19 cellular contexts compared by ENCODE assay signal in the genomic region with DNA sequence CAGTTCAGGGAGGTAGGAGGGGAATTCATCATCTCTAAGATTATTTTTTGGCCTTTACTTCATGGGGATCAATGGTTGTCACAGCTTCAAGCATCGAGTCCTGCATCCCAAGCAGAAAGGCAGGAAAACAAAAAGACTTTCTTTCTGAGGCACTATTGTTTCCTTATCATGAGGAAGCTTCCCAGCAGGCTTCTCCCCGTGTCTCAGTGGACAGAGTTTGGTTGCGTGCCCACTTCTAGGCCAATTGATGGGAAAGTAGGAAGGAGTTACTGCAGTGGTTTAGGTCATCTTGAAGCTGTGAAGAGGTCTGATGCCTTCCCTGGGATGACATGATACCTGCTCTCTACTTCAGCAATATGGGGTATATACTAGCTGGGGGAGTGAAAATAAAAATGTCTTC.
DNase-seq lines count a peak whose midpoint lies in the region; ATAC-seq, FAIRE-seq and TF ChIP-seq lines count a peak whose summit lies in the region.
"Had no signal": no experiment of that assay in that cellular context is flagged by ENCODE, and none has a peak within 500 bp of the region (broad histone marks: within the 10 kb centered on the region; RNA-seq: fewer than 3 reads in every experiment).

No MANE protein-coding gene starts in this region.

- H3K9me3 Mint-ChIP-seq in effector memory CD8-positive, alpha-beta T cell, result peaks cover 0 to 2% of the 10 kb centered on the region in 2 donors
- H3K9me3 Mint-ChIP-seq in osteocyte (ENCODE audit: unreplicated experiment) (no peaks in the 10 kb centered on the region), glutamatergic neuron (ENCODE audit: unreplicated experiment) (peaks cover 3% of the 10 kb centered on the region)
- H3K9me3 Mint-ChIP-seq: CD14-positive monocyte, H9 had no signal

- no peaks in the 10 kb centered on the region for H4K20me1 ChIP-seq in BLaER1 treated with 17β-estradiol and CSF1 and Interleukin-3, amounts not matched to agents 10 nM and 100 nM

- H3K4me3 ChIP-seq in BLaER1 treated with 17β-estradiol and CSF1 and Interleukin-3, amounts not matched to agents 10 nM and 100 nM, result no peak overlapping the region
- no peak overlapping the region for H3K4me3 ChIP-seq in H7 (ENCODE audit: insufficient read depth, low read depth, low read length)
- H3K4me3 ChIP-seq: GM12878, GM23248 had no signal

- H3K36me3 ChIP-seq in BLaER1 treated with 17β-estradiol and CSF1 and Interleukin-3, amounts not matched to agents 10 nM and 100 nM, result no peaks in the 10 kb centered on the region
- H3K36me3 ChIP-seq in H7 (replicated peaks; ENCODE audit: control insufficient read depth, insufficient read depth, low read length), result no peaks in the 10 kb centered on the region
- H3K36me3 ChIP-seq: BE2C had no signal

- no peak overlapping the region for H3K9ac ChIP-seq in BLaER1 treated with 17β-estradiol and CSF1 and Interleukin-3, amounts not matched to agents 10 nM and 100 nM
- H3K9ac ChIP-seq: GM23248, KMS-11 had no signal

- no peak for TF ChIP-seq POLR2A in H54 (IDR thresholded peaks at IDR 0.05; ENCODE audit: low read depth, low read length)

- ATAC-seq in effector memory CD8-positive, alpha-beta T cell (replicated peaks), result no peak
- ATAC-seq: GM12878 had no signal

- peak overlapping the region; percentile 54 to 73 for H3K4me3 Mint-ChIP-seq in effector memory CD8-positive, alpha-beta T cell
- H3K4me3 Mint-ChIP-seq in osteocyte (ENCODE audit: unreplicated experiment), result no peak overlapping the region
- no peak overlapping the region for H3K4me3 Mint-ChIP-seq in glutamatergic neuron (ENCODE audit: unreplicated experiment)
- H3K4me3 Mint-ChIP-seq: CD14-positive monocyte; CD4-positive, alpha-beta memory T cell; H9 had no signal

- H3K9me3 ChIP-seq in BLaER1 treated with 17β-estradiol and CSF1 and Interleukin-3, amounts not matched to agents 10 nM and 100 nM (replicated peaks in 1 of 11), result peaks cover 0 to 4% (median 0%) of the 10 kb centered on the region in 11 experiments; a peak in 1 of 22 replicates
- H3K9me3 ChIP-seq: BE2C had no signal

- H3K27me3 Mint-ChIP-seq in effector memory CD8-positive, alpha-beta T cell, result peaks cover 0 to 4% of the 10 kb centered on the region in 2 donors
- H3K27me3 Mint-ChIP-seq in osteocyte (ENCODE audit: unreplicated experiment) (peaks cover 27% of the 10 kb centered on the region), glutamatergic neuron (ENCODE audit: unreplicated experiment) (peaks cover 4% of the 10 kb centered on the region)

- FAIRE-seq in H54 (lab: Jason Lieb, UNC), result no peak
- FAIRE-seq: GM12878 had no signal

- H3K4me1 ChIP-seq in BLaER1 treated with 17β-estradiol and CSF1 and Interleukin-3, amounts not matched to agents 10 nM and 100 nM, result peaks cover 13 to 17% (median 15%) of the 10 kb centered on the region in 10 experiments
- H3K4me1 ChIP-seq: BE2C had no signal

- peak overlapping the region; percentile 51 to 67 for H3K27ac Mint-ChIP-seq in effector memory CD8-positive, alpha-beta T cell
- H3K27ac Mint-ChIP-seq in osteocyte (ENCODE audit: unreplicated experiment) (no peak overlapping the region), glutamatergic neuron (ENCODE audit: unreplicated experiment) (no peak overlapping the region)
- H3K27ac Mint-ChIP-seq: CD14-positive monocyte; CD4-positive, alpha-beta memory T cell; H9 had no signal

- H3K27me3 ChIP-seq in BLaER1 treated with 17β-estradiol and CSF1 and Interleukin-3, amounts not matched to agents 10 nM and 100 nM, result no peaks in the 10 kb centered on the region
- H3K27me3 ChIP-seq in H7 (ENCODE audit: control insufficient read depth, insufficient read depth, low read length), result no peaks in the 10 kb centered on the region
- H3K27me3 ChIP-seq: BE2C had no signal

- DNase-seq in effector memory CD8-positive, alpha-beta T cell, result no peak
- DNase-seq in osteocyte (ENCODE audit: extremely low spot score, unreplicated experiment) (peak; percentile 42), NCI-H526 (lab: John Stamatoyannopoulos, UW) (no peak), glutamatergic neuron (no peak), H7 (no peak), H54 (ENCODE audit: insufficient read length, low spot score) (no peak)
- DNase-seq: BE2C; CD4-positive, alpha-beta memory T cell; COR-L47; DMS 273 treated with DMSO at 0.1 percent for 48 hours; DMS53; DND-41; EL; GM23248; H9 had no signal

- H3K36me3 Mint-ChIP-seq in effector memory CD8-positive, alpha-beta T cell (ENCODE audit: insufficient read depth), result peaks cover 1% of the 10 kb centered on the region
- no peaks in the 10 kb centered on the region for H3K36me3 Mint-ChIP-seq in osteocyte (ENCODE audit: unreplicated experiment)
- no peaks in the 10 kb centered on the region for H3K36me3 Mint-ChIP-seq in glutamatergic neuron (ENCODE audit: unreplicated experiment)
- H3K36me3 Mint-ChIP-seq: CD14-positive monocyte; CD4-positive, alpha-beta memory T cell had no signal

- no peak for TF ChIP-seq CTCF in osteocyte (IDR thresholded peaks at IDR 0.05)
- TF ChIP-seq CTCF in glutamatergic neuron (IDR thresholded peaks at IDR 0.05; ENCODE audit: partially characterized antibody, unreplicated experiment), result no peak

- H3K27ac ChIP-seq in BLaER1 treated with 17β-estradiol and CSF1 and Interleukin-3, amounts not matched to agents 10 nM and 100 nM, result no peak overlapping the region
- H3K27ac ChIP-seq: GM23248, KMS-11 had no signal

- H3K4me1 Mint-ChIP-seq in effector memory CD8-positive, alpha-beta T cell (ENCODE audit: low read depth in 2 of 2), result peaks cover 15 to 33% of the 10 kb centered on the region in 2 donors
- no peaks in the 10 kb centered on the region for H3K4me1 Mint-ChIP-seq in osteocyte (ENCODE audit: unreplicated experiment)
- H3K4me1 Mint-ChIP-seq in glutamatergic neuron (ENCODE audit: low read depth, unreplicated experiment), result no peaks in the 10 kb centered on the region
- H3K4me1 Mint-ChIP-seq: CD14-positive monocyte had no signal

- H3K4me2 ChIP-seq in BLaER1 treated with 17β-estradiol and CSF1 and Interleukin-3, amounts not matched to agents 10 nM and 100 nM, result peak overlapping the region in 10 of 11 experiments; percentile 20 to 76 (median 62); a peak in 18 of 22 replicates
- H3K4me2 ChIP-seq: KMS-11 had no signal

Comparison
In these comparisons a context has a peak if more than half of its experiments do, and no peak if none do; other contexts are left out.
1. H3K27ac Mint-ChIP-seq: peak in effector memory CD8-positive, alpha-beta T cell (2 of 2); none in osteocyte (single experiment) and glutamatergic neuron (single experiment).
2. H3K4me3 Mint-ChIP-seq: peak in effector memory CD8-positive, alpha-beta T cell (2 of 2); none in osteocyte (single experiment) and glutamatergic neuron (single experiment).